Comparison of ENCODE assay signal across 2 cellular contexts in the genomic region with DNA sequence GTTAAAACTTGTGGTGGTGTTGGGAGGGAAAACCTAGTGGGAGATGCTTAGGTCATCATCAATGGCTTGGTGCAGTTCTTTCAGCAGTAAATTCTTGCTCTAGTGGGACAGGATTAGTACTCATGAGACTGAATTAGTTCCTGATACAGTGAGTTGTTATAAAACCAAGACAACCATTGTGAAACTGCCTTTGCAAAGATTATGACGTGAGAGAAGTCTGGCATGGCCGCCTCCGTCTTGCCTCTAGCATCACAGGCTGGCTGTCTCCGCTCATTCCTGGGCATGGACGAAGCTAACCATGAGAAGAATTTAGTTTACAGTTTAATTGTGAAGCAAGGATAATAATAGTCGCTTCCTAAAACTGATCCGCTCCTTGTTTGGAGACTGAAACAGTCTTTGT.
TF ChIP-seq lines count a peak whose summit lies in the region.

No MANE protein-coding gene starts in this region.

TF ChIP-seq in GM12878, 131 proteins besides CTCF, POLR2A, EP300 and RAD21 (continues in another document):
- TF ChIP-seq, protein P1, sequence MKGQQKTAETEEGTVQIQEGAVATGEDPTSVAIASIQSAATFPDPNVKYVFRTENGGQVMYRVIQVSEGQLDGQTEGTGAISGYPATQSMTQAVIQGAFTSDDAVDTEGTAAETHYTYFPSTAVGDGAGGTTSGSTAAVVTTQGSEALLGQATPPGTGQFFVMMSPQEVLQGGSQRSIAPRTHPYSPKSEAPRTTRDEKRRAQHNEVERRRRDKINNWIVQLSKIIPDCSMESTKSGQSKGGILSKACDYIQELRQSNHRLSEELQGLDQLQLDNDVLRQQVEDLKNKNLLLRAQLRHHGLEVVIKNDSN (IDR thresholded peaks at IDR 0.05; ENCODE audit: borderline replicate concordance, extremely low read length, insufficient read depth, low read depth, low read length) = no peak
- TF ChIP-seq BHLHE40 (IDR thresholded peaks at IDR 0.05; ENCODE audit: borderline replicate concordance in 1 of 2, low read depth in 2 of 2, low read length in 1 of 2) (no peak), SRF (IDR thresholded peaks at IDR 0.05; ENCODE audit: low read depth in 2 of 2, low read length in 2 of 2) (no peak), SPI1 (IDR thresholded peaks at IDR 0.05; ENCODE audit: borderline replicate concordance, insufficient read depth, low read depth, low read length) (no peak), DPF2 (IDR thresholded peaks at IDR 0.05) (no peak), RAD51 (IDR thresholded peaks at IDR 0.05) (no peak), MXI1 (IDR thresholded peaks at IDR 0.05; ENCODE audit: low read depth, low read length) (no peak), SREBF2 (IDR thresholded peaks at IDR 0.05; ENCODE audit: low read length) (no peak), YY1 (IDR thresholded peaks at IDR 0.05; ENCODE audit: low read depth, low read length) (peak; percentile 78), RCOR1 (conservative IDR thresholded peaks at IDR 0.05; ENCODE audit: low read depth, low read length) (no peak), CEBPB (IDR thresholded peaks at IDR 0.05; ENCODE audit: borderline replicate concordance in 1 of 2, low read depth in 2 of 2, low read length in 2 of 2) (no peak), SIX5 (IDR thresholded peaks at IDR 0.05; ENCODE audit: low read depth, low read length, severe bottlenecking) (no peak), ZNF622 (IDR thresholded peaks at IDR 0.05) (no peak), JUNB (IDR thresholded peaks at IDR 0.05) (peak; percentile 6; the same call in 1 of the 2 replicates), ZNF384 (IDR thresholded peaks at IDR 0.05; ENCODE audit: borderline replicate concordance, low read depth, low read length) (no peak), EZH2 (IDR thresholded peaks at IDR 0.05; ENCODE audit: borderline replicate concordance, control insufficient read depth, low read depth, low read length) (no peak), BMI1 (IDR thresholded peaks at IDR 0.05; ENCODE audit: borderline replicate concordance) (no peak)
- TF ChIP-seq, protein P2, sequence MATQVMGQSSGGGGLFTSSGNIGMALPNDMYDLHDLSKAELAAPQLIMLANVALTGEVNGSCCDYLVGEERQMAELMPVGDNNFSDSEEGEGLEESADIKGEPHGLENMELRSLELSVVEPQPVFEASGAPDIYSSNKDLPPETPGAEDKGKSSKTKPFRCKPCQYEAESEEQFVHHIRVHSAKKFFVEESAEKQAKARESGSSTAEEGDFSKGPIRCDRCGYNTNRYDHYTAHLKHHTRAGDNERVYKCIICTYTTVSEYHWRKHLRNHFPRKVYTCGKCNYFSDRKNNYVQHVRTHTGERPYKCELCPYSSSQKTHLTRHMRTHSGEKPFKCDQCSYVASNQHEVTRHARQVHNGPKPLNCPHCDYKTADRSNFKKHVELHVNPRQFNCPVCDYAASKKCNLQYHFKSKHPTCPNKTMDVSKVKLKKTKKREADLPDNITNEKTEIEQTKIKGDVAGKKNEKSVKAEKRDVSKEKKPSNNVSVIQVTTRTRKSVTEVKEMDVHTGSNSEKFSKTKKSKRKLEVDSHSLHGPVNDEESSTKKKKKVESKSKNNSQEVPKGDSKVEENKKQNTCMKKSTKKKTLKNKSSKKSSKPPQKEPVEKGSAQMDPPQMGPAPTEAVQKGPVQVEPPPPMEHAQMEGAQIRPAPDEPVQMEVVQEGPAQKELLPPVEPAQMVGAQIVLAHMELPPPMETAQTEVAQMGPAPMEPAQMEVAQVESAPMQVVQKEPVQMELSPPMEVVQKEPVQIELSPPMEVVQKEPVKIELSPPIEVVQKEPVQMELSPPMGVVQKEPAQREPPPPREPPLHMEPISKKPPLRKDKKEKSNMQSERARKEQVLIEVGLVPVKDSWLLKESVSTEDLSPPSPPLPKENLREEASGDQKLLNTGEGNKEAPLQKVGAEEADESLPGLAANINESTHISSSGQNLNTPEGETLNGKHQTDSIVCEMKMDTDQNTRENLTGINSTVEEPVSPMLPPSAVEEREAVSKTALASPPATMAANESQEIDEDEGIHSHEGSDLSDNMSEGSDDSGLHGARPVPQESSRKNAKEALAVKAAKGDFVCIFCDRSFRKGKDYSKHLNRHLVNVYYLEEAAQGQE (IDR thresholded peaks at IDR 0.05; ENCODE audit: low read depth, low read length) = no peak
- TF ChIP-seq, protein P3, sequence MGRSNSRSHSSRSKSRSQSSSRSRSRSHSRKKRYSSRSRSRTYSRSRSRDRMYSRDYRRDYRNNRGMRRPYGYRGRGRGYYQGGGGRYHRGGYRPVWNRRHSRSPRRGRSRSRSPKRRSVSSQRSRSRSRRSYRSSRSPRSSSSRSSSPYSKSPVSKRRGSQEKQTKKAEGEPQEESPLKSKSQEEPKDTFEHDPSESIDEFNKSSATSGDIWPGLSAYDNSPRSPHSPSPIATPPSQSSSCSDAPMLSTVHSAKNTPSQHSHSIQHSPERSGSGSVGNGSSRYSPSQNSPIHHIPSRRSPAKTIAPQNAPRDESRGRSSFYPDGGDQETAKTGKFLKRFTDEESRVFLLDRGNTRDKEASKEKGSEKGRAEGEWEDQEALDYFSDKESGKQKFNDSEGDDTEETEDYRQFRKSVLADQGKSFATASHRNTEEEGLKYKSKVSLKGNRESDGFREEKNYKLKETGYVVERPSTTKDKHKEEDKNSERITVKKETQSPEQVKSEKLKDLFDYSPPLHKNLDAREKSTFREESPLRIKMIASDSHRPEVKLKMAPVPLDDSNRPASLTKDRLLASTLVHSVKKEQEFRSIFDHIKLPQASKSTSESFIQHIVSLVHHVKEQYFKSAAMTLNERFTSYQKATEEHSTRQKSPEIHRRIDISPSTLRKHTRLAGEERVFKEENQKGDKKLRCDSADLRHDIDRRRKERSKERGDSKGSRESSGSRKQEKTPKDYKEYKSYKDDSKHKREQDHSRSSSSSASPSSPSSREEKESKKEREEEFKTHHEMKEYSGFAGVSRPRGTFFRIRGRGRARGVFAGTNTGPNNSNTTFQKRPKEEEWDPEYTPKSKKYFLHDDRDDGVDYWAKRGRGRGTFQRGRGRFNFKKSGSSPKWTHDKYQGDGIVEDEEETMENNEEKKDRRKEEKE (IDR thresholded peaks at IDR 0.05) = no peak
- TF ChIP-seq, protein P4, sequence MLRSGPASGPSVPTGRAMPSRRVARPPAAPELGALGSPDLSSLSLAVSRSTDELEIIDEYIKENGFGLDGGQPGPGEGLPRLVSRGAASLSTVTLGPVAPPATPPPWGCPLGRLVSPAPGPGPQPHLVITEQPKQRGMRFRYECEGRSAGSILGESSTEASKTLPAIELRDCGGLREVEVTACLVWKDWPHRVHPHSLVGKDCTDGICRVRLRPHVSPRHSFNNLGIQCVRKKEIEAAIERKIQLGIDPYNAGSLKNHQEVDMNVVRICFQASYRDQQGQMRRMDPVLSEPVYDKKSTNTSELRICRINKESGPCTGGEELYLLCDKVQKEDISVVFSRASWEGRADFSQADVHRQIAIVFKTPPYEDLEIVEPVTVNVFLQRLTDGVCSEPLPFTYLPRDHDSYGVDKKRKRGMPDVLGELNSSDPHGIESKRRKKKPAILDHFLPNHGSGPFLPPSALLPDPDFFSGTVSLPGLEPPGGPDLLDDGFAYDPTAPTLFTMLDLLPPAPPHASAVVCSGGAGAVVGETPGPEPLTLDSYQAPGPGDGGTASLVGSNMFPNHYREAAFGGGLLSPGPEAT (IDR thresholded peaks at IDR 0.05; ENCODE audit: low read depth) = no peak

TF ChIP-seq in HepG2, 621 proteins besides CTCF, POLR2A, EP300 and RAD21 (continues in another document):
- TF ChIP-seq ZNF10 (CRISPR knock-in tag; IDR thresholded peaks at IDR 0.05; ENCODE audit: borderline replicate concordance, low read depth) (no peak), NR1H2 (CRISPR knock-in tag; IDR thresholded peaks at IDR 0.05; ENCODE audit: borderline replicate concordance, low read depth) (no peak), TCF7L2 (IDR thresholded peaks at IDR 0.05; ENCODE audit: low read depth, low read length) (no peak), ZNF766 (CRISPR knock-in tag; IDR thresholded peaks at IDR 0.05; ENCODE audit: borderline replicate concordance) (no peak), SAP130 (CRISPR knock-in tag; IDR thresholded peaks at IDR 0.05; ENCODE audit: low read depth) (no peak), KDM6A (CRISPR knock-in tag; IDR thresholded peaks at IDR 0.05; ENCODE audit: low read depth) (no peak), NCOA2 (CRISPR knock-in tag; IDR thresholded peaks at IDR 0.05) (no peak), NAIF1 (CRISPR knock-in tag; IDR thresholded peaks at IDR 0.05; ENCODE audit: borderline replicate concordance) (no peak), SIX4 (CRISPR knock-in tag; IDR thresholded peaks at IDR 0.05) (no peak), ZNF777 (CRISPR knock-in tag; IDR thresholded peaks at IDR 0.05) (no peak), IRX3 (CRISPR knock-in tag; IDR thresholded peaks at IDR 0.05; ENCODE audit: borderline replicate concordance, low read depth) (no peak), ZNF850 (CRISPR knock-in tag; conservative IDR thresholded peaks at IDR 0.05) (no peak)
- TF ChIP-seq, protein P5, sequence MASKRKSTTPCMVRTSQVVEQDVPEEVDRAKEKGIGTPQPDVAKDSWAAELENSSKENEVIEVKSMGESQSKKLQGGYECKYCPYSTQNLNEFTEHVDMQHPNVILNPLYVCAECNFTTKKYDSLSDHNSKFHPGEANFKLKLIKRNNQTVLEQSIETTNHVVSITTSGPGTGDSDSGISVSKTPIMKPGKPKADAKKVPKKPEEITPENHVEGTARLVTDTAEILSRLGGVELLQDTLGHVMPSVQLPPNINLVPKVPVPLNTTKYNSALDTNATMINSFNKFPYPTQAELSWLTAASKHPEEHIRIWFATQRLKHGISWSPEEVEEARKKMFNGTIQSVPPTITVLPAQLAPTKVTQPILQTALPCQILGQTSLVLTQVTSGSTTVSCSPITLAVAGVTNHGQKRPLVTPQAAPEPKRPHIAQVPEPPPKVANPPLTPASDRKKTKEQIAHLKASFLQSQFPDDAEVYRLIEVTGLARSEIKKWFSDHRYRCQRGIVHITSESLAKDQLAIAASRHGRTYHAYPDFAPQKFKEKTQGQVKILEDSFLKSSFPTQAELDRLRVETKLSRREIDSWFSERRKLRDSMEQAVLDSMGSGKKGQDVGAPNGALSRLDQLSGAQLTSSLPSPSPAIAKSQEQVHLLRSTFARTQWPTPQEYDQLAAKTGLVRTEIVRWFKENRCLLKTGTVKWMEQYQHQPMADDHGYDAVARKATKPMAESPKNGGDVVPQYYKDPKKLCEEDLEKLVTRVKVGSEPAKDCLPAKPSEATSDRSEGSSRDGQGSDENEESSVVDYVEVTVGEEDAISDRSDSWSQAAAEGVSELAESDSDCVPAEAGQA (IDR thresholded peaks at IDR 0.05; ENCODE audit: low read depth) = no peak
- TF ChIP-seq, protein P5 (CRISPR knock-in tag; IDR thresholded peaks at IDR 0.05; ENCODE audit: borderline replicate concordance) = no peak
- TF ChIP-seq, protein P6, sequence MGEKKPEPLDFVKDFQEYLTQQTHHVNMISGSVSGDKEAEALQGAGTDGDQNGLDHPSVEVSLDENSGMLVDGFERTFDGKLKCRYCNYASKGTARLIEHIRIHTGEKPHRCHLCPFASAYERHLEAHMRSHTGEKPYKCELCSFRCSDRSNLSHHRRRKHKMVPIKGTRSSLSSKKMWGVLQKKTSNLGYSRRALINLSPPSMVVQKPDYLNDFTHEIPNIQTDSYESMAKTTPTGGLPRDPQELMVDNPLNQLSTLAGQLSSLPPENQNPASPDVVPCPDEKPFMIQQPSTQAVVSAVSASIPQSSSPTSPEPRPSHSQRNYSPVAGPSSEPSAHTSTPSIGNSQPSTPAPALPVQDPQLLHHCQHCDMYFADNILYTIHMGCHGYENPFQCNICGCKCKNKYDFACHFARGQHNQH (CRISPR knock-in tag; IDR thresholded peaks at IDR 0.05) = no peak
- TF ChIP-seq, protein P7, sequence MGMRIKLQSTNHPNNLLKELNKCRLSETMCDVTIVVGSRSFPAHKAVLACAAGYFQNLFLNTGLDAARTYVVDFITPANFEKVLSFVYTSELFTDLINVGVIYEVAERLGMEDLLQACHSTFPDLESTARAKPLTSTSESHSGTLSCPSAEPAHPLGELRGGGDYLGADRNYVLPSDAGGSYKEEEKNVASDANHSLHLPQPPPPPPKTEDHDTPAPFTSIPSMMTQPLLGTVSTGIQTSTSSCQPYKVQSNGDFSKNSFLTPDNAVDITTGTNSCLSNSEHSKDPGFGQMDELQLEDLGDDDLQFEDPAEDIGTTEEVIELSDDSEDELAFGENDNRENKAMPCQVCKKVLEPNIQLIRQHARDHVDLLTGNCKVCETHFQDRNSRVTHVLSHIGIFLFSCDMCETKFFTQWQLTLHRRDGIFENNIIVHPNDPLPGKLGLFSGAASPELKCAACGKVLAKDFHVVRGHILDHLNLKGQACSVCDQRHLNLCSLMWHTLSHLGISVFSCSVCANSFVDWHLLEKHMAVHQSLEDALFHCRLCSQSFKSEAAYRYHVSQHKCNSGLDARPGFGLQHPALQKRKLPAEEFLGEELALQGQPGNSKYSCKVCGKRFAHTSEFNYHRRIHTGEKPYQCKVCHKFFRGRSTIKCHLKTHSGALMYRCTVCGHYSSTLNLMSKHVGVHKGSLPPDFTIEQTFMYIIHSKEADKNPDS (CRISPR knock-in tag; IDR thresholded peaks at IDR 0.05) = no peak
- TF ChIP-seq, protein P8, sequence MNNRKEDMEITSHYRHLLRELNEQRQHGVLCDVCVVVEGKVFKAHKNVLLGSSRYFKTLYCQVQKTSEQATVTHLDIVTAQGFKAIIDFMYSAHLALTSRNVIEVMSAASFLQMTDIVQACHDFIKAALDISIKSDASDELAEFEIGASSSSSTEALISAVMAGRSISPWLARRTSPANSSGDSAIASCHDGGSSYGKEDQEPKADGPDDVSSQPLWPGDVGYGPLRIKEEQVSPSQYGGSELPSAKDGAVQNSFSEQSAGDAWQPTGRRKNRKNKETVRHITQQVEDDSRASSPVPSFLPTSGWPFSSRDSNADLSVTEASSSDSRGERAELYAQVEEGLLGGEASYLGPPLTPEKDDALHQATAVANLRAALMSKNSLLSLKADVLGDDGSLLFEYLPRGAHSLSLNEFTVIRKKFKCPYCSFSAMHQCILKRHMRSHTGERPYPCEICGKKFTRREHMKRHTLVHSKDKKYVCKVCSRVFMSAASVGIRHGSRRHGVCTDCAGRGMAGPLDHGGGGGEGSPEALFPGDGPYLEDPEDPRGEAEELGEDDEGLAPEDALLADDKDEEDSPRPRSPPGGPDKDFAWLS (CRISPR knock-in tag; IDR thresholded peaks at IDR 0.05; ENCODE audit: borderline replicate concordance) = no peak
- TF ChIP-seq, protein P9, sequence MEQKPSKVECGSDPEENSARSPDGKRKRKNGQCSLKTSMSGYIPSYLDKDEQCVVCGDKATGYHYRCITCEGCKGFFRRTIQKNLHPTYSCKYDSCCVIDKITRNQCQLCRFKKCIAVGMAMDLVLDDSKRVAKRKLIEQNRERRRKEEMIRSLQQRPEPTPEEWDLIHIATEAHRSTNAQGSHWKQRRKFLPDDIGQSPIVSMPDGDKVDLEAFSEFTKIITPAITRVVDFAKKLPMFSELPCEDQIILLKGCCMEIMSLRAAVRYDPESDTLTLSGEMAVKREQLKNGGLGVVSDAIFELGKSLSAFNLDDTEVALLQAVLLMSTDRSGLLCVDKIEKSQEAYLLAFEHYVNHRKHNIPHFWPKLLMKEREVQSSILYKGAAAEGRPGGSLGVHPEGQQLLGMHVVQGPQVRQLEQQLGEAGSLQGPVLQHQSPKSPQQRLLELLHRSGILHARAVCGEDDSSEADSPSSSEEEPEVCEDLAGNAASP (CRISPR knock-in tag; IDR thresholded peaks at IDR 0.05; ENCODE audit: borderline replicate concordance) = no peak
